Comparison of ENCODE assay signal across 22 cellular contexts in the genomic region with DNA sequence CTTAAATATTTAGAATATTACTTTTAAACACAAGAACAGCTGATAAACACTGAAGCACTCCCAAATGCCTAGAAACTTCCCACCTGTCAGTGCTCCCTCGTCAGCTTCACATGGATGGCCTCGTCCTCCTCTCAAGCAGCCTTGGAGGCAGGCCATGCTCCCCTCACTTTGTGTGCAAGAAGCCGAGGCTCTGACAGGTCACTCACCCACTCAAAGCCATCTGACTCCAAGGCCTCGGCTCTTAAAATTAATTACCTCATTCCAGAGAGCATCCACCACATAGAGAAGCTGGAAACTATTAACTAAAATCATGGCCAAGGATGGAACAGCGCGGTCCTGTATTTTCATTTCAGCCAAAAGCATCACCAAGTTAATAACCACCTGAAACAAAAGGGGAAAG.
"Had no signal": no experiment of that assay in that cellular context is flagged by ENCODE, and none has a peak within 500 bp of the region (broad histone marks: within the 10 kb centered on the region; RNA-seq: fewer than 3 reads in every experiment).

No MANE protein-coding gene starts in this region.

- H3K9me3 ChIP-seq: body of pancreas, thoracic aorta, upper lobe of left lung had no signal

- H3K27ac ChIP-seq: body of pancreas, cardiac muscle cell, foreskin keratinocyte, neural progenitor cell, thoracic aorta, upper lobe of left lung had no signal

- H3K27me3 ChIP-seq: body of pancreas, cardiac muscle cell, foreskin keratinocyte, neural progenitor cell, upper lobe of left lung had no signal

- H3K4me2 ChIP-seq: neural progenitor cell had no signal

- ATAC-seq: body of pancreas, foreskin keratinocyte, left ventricle myocardium superior had no signal

- H3K9me3 Mint-ChIP-seq: activated naive CD4-positive, alpha-beta T cell treated with anti-CD3 and anti-CD28 coated beads, Interleukin-2, amount 10 ng/mL, durations not matched to agents 7 days and 5 days; activated T-cell treated with anti-CD3 and anti-CD28 coated beads, Interleukin-2, amount 50 U/mL, for 24 hours; dendritic cell treated with granulocyte-macrophage colony-stimulating factor and Interleukin-4, amounts not matched to agents 40 ng/mL and 50 ng/mL, for 4 days; immature natural killer cell; neural progenitor cell had no signal

- H3K9ac ChIP-seq: neural progenitor cell had no signal

- H3K4me3 ChIP-seq: body of pancreas, cardiac muscle cell, neural progenitor cell, thoracic aorta, upper lobe of left lung had no signal

- DNase-seq: activated CD4-positive, alpha-beta T cell treated with anti-CD3 and anti-CD28 coated beads for 1 hour; activated CD4-positive, alpha-beta T cell treated with anti-CD3 and anti-CD28 coated beads, Interleukin-2, amount 50 U/mL, for 4 hours; activated CD8-positive, alpha-beta memory T cell treated with anti-CD3 and anti-CD28 coated beads for 24 hours; activated CD8-positive, alpha-beta memory T cell treated with anti-CD3 and anti-CD28 coated beads, Interleukin-2, amount 50 U/mL, for 4 hours; activated naive CD4-positive, alpha-beta T cell treated with anti-CD3 and anti-CD28 coated beads, Interleukin-2, amount 10 ng/mL, durations not matched to agents 7 days and 5 days; activated T-cell treated with anti-CD3 and anti-CD28 coated beads, Interleukin-2, amount 50 U/mL, for 24 hours; anterior cingulate cortex; body of pancreas; effector CD4-positive, alpha-beta T cell; foreskin keratinocyte; immature natural killer cell; left ventricle myocardium superior; stimulated activated CD4-positive, alpha-beta T cell treated with anti-CD3 and anti-CD28 coated beads, Interleukin-2, amount 100 ng/mL, for 48 hours; stimulated activated CD8-positive, alpha-beta memory T cell treated with anti-CD3 and anti-CD28 coated beads, Interleukin-4, amount 100 ng/mL, for 48 hours; stimulated activated naive CD4-positive, alpha-beta T cell treated with Interleukin-2 at 50 U/mL for 16 hours; T-helper 1 cell; upper lobe of left lung had no signal

- H3K27ac Mint-ChIP-seq: activated naive CD4-positive, alpha-beta T cell treated with anti-CD3 and anti-CD28 coated beads, Interleukin-2, amount 10 ng/mL, durations not matched to agents 7 days and 5 days; activated T-cell treated with anti-CD3 and anti-CD28 coated beads, Interleukin-2, amount 50 U/mL, for 24 hours; dendritic cell treated with granulocyte-macrophage colony-stimulating factor and Interleukin-4, amounts not matched to agents 40 ng/mL and 50 ng/mL, for 4 days; neural progenitor cell; progenitor cell of endocrine pancreas had no signal

- H3K4me3 Mint-ChIP-seq: activated naive CD4-positive, alpha-beta T cell treated with anti-CD3 and anti-CD28 coated beads, Interleukin-2, amount 10 ng/mL, durations not matched to agents 7 days and 5 days; activated T-cell treated with anti-CD3 and anti-CD28 coated beads, Interleukin-2, amount 50 U/mL, for 24 hours; dendritic cell treated with granulocyte-macrophage colony-stimulating factor and Interleukin-4, amounts not matched to agents 40 ng/mL and 50 ng/mL, for 4 days; immature natural killer cell; neural progenitor cell had no signal

- H3K4me1 Mint-ChIP-seq: neural progenitor cell had no signal

- H2AFZ ChIP-seq: neural progenitor cell had no signal

- H3K4me1 ChIP-seq: foreskin keratinocyte had no signal

- H3K27me3 Mint-ChIP-seq: activated naive CD4-positive, alpha-beta T cell treated with anti-CD3 and anti-CD28 coated beads, Interleukin-2, amount 10 ng/mL, durations not matched to agents 7 days and 5 days; activated T-cell treated with anti-CD3 and anti-CD28 coated beads, Interleukin-2, amount 50 U/mL, for 24 hours; dendritic cell treated with granulocyte-macrophage colony-stimulating factor and Interleukin-4, amounts not matched to agents 40 ng/mL and 50 ng/mL, for 4 days; progenitor cell of endocrine pancreas had no signal
